Comparison of ENCODE assay signal across 17 cellular contexts in the genomic region with DNA sequence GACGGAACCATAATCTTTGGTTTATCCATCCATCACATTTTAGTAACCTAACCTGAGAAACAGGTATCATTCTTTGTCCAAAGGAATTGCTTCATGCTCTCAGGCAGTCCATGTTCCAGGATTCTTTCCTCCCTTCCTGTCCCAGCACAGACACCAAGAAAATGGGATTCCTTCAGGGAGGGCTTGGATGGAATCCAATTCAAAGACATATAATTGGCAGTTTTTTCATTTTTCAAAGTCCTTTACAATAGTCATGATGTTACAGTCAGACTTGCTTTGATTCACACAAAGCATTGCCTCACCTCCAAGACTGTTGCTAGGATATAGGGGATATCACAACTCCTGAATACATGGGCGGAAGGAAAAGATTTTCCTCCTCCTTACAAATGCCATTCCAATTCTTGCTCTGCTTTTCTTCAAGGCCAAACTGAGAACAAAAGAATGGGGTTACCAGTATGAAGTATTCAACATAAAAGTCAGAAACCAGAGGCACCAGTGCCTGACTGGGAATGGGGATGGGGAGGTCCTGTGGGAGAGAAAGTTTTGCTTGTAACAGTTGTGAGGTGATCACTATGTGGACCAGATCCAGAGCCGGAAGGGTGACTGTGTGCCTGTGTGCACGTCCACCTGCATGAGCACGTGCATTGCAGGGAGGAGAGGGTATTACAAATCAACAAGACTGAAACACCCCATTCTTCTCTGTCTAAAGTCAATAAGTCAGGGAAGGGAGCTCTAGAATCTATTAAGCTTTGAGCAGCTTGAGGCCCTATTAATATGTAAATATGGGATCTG.
A peak's percentile ranks its signal among the peaks of the same experiment; 100 is the strongest.
DNase-seq lines count a peak whose midpoint lies in the region; FAIRE-seq and TF ChIP-seq lines count a peak whose summit lies in the region.
"Had no signal": no experiment of that assay in that cellular context is flagged by ENCODE, and none has a peak within 500 bp of the region (broad histone marks: within the 10 kb centered on the region; RNA-seq: fewer than 3 reads in every experiment).

No MANE protein-coding gene starts in this region.

- no peaks in the 10 kb centered on the region for H3K79me2 ChIP-seq in keratinocyte (ENCODE audit: control insufficient read depth, insufficient read depth, low read length)

- peaks cover 0 to 1% of the 10 kb centered on the region in 2 donors for H3K36me3 Mint-ChIP-seq in CD4-positive, alpha-beta memory T cell

- H3K4me1 Mint-ChIP-seq in CD4-positive, alpha-beta memory T cell = no peaks in the 10 kb centered on the region

- H3K9me3 Mint-ChIP-seq in CD4-positive, alpha-beta memory T cell = peaks cover 0 to 7% (median 0%) of the 10 kb centered on the region in 8 donors

- H3K27ac ChIP-seq in keratinocyte (ENCODE audit: control insufficient read depth, insufficient read depth, low read length) = no peak overlapping the region
- H3K27ac ChIP-seq in CD4-positive, alpha-beta memory T cell (ENCODE audit: low read depth, low read length) = no peak overlapping the region
- H3K27ac ChIP-seq: 22Rv1, C4-2B had no signal

- no peak overlapping the region for H3K4me3 Mint-ChIP-seq in CD4-positive, alpha-beta memory T cell

- FAIRE-seq in bronchial epithelial cell (lab: Jason Lieb, UNC) (no peak), keratinocyte (lab: Jason Lieb, UNC) (peak; percentile 29)

- no peak for TF ChIP-seq CTCF in bronchial epithelial cell (IDR thresholded peaks at IDR 0.05; ENCODE audit: insufficient read depth, low read length, severe bottlenecking)
- TF ChIP-seq CTCF in keratinocyte (optimal IDR thresholded peaks at IDR 0.05 in 1 of 3, IDR thresholded peaks at IDR 0.05 in 1 of 3, conservative IDR thresholded peaks at IDR 0.05 in 1 of 3; ENCODE audit: extremely low read depth in 1 of 3, insufficient read depth in 2 of 3, low read length in 3 of 3) = no peak
- no peak for TF ChIP-seq CTCF in GM10248 (IDR thresholded peaks at IDR 0.05; ENCODE audit: control extremely low read depth, extremely low read depth, low read depth, missing control alignments)

- DNase-seq in NCI-H146 (lab: John Stamatoyannopoulos, UW) (peak; percentile 2), NCI-H146 treated with DMSO at 0.1 percent for 48 hours (lab: John Stamatoyannopoulos, UW; ENCODE audit: unreplicated experiment) (no peak), bronchial epithelial cell (ENCODE audit: low read depth) (peak; percentile 25), keratinocyte (ENCODE audit: low read depth, low spot score) (no peak), renal cortical epithelial cell (ENCODE audit: low read depth) (peak; percentile 19), NCI-H1694 (lab: John Stamatoyannopoulos, UW) (no peak), GM10248 (ENCODE audit: extremely low spot score) (no peak)
- DNase-seq in CD4-positive, alpha-beta memory T cell = no peak
- DNase-seq: AML-193, DMS79, MM.1S, NCI-H1092 treated with DMSO at 0.1 percent for 48 hours, NCI-H187, NCI-H2227 treated with DMSO at 0.1 percent for 48 hours, NCI-H510A treated with DMSO at 0.1 percent for 48 hours had no signal

- H3K9me1 ChIP-seq in keratinocyte (ENCODE audit: control insufficient read depth, extremely low read depth, insufficient read depth, low read length) = no peaks in the 10 kb centered on the region

- intact Hi-C loops in CD4-positive, alpha-beta memory T cell (cut with micrococcal nuclease) = no loop called here

- H4K20me1 ChIP-seq in keratinocyte (ENCODE audit: control insufficient read depth, extremely low read depth, insufficient read depth, low read length) = no peaks in the 10 kb centered on the region

- H3K36me3 ChIP-seq in bronchial epithelial cell (ENCODE audit: control insufficient read depth, insufficient read depth, low read length) (no peaks in the 10 kb centered on the region), keratinocyte (ENCODE audit: control insufficient read depth in 2 of 2, extremely low read depth in 1 of 2, insufficient read depth in 2 of 2, low read length in 2 of 2) (no peaks in the 10 kb centered on the region)
- no peaks in the 10 kb centered on the region for H3K36me3 ChIP-seq in CD4-positive, alpha-beta memory T cell (ENCODE audit: insufficient read depth, low read length)

- no peak overlapping the region for H3K9ac ChIP-seq in keratinocyte (ENCODE audit: control insufficient read depth, extremely low read depth, insufficient read depth, low read length)

- H2AFZ ChIP-seq in keratinocyte (ENCODE audit: control insufficient read depth, low read length) = no peak overlapping the region

- POLR2A ChIA-PET in CD4-positive, alpha-beta memory T cell (lab: Charles Lee; ENCODE audit: partially characterized antibody) = no interaction called here
- POLR2A ChIA-PET in GM10248 (lab: Yijun Ruan, JAX) = no interaction called here

- no peaks in the 10 kb centered on the region for H3K27me3 Mint-ChIP-seq in CD4-positive, alpha-beta memory T cell

- dilution Hi-C loops in keratinocyte (cut with MboI; ENCODE audit: extremely low pct_ligation_motif_present, low sequenced_read_pairs) = no loop called here

- peak overlapping the region in 1 of 7 donors; percentile 10 for H3K27ac Mint-ChIP-seq in CD4-positive, alpha-beta memory T cell

- no peak overlapping the region for H3K4me3 ChIP-seq in bronchial epithelial cell (ENCODE audit: low read depth, low read length)
- H3K4me3 ChIP-seq in keratinocyte (ENCODE audit: control insufficient read depth in 2 of 3, extremely low read depth in 1 of 3, insufficient read depth in 2 of 3, low read depth in 1 of 3, low read length in 3 of 3) = no peak overlapping the region
- H3K4me3 ChIP-seq in CD4-positive, alpha-beta memory T cell (ENCODE audit: low read length in 2 of 2) = no peak overlapping the region

- H3K4me2 ChIP-seq in keratinocyte (ENCODE audit: control insufficient read depth, extremely low read depth, insufficient read depth, low read depth, low read length) = no peak overlapping the region

- CTCF ChIA-PET in CD4-positive, alpha-beta memory T cell (lab: Charles Lee; ENCODE audit: partially characterized antibody) = interaction anchor here (0.6 kb wide), 1 partner anchor 1991 kb away, joined by 3 read pairs; no protein-coding TSS in a partner anchor
- CTCF ChIA-PET in GM10248 (lab: Yijun Ruan, JAX) = interaction anchor here (0.8 to 1.5 kb wide), 4 partner anchors 9 to 16 kb away, joined by 3 to 5 read pairs (median 4); no protein-coding TSS in a partner anchor

- no peaks in the 10 kb centered on the region for H3K9me3 ChIP-seq in keratinocyte (ENCODE audit: control insufficient read depth, low read depth, low read length)
- H3K9me3 ChIP-seq in CD4-positive, alpha-beta memory T cell (ENCODE audit: control insufficient read depth in 1 of 2, low read length in 2 of 2) = no peaks in the 10 kb centered on the region

- H3K27me3 ChIP-seq in bronchial epithelial cell (ENCODE audit: control insufficient read depth, insufficient read depth, low read length) = no peaks in the 10 kb centered on the region
- H3K27me3 ChIP-seq in keratinocyte (ENCODE audit: control insufficient read depth, extremely low read depth, insufficient read depth, low read length) = no peaks in the 10 kb centered on the region
- H3K27me3 ChIP-seq in CD4-positive, alpha-beta memory T cell (ENCODE audit: insufficient read depth, low read length) = no peaks in the 10 kb centered on the region

- H3K4me1 ChIP-seq in keratinocyte (ENCODE audit: control insufficient read depth, extremely low read depth, insufficient read depth, low read length) = no peaks in the 10 kb centered on the region
- no peaks in the 10 kb centered on the region for H3K4me1 ChIP-seq in CD4-positive, alpha-beta memory T cell (ENCODE audit: insufficient read depth, low read length)

Comparison
In these comparisons a context has a peak if more than half of its experiments do, and no peak if none do; other contexts are left out.
1. DNase-seq: peak in NCI-H146 (single experiment), bronchial epithelial cell (single experiment) and renal cortical epithelial cell (single experiment); none in NCI-H146 treated with DMSO at 0.1 percent for 48 hours (single experiment), keratinocyte (single experiment), CD4-positive, alpha-beta memory T cell (0 of 5), NCI-H1694 (single experiment) and GM10248 (single experiment).